1 cellular context compared by ENCODE assay signal in genomic region chr19:640156-640548, GRCh38.
A peak's percentile ranks its signal among the peaks of the same experiment; 100 is the strongest.
TF ChIP-seq lines count a peak whose summit lies in the region.

No MANE protein-coding gene starts in this region.

TF ChIP-seq in H1, 55 proteins besides CTCF, POLR2A, EP300 and RAD21:
- TF ChIP-seq SRF (IDR thresholded peaks at IDR 0.05; ENCODE audit: low read depth, low read length) (no peak), KDM1A (IDR thresholded peaks at IDR 0.05; ENCODE audit: borderline replicate concordance, low read length) (peak; percentile 76; the same call in 1 of the 2 replicates), RFX5 (IDR thresholded peaks at IDR 0.05; ENCODE audit: borderline replicate concordance, low read depth, low read length) (no peak), TAF7 (optimal IDR thresholded peaks at IDR 0.05; ENCODE audit: borderline replicate concordance, low read depth, low read length) (no peak), SIN3A (conservative IDR thresholded peaks at IDR 0.05 in 1 of 2, IDR thresholded peaks at IDR 0.05 in 1 of 2; ENCODE audit: low read depth in 1 of 2, low read length in 2 of 2) (no peak), RBBP5 (IDR thresholded peaks at IDR 0.05; ENCODE audit: borderline replicate concordance, low read depth, low read length) (no peak), KDM4A (IDR thresholded peaks at IDR 0.05; ENCODE audit: low read depth, low read length, severe bottlenecking) (no peak)
